Comparison of ENCODE assay signal across 19 cellular contexts in the genomic region with DNA sequence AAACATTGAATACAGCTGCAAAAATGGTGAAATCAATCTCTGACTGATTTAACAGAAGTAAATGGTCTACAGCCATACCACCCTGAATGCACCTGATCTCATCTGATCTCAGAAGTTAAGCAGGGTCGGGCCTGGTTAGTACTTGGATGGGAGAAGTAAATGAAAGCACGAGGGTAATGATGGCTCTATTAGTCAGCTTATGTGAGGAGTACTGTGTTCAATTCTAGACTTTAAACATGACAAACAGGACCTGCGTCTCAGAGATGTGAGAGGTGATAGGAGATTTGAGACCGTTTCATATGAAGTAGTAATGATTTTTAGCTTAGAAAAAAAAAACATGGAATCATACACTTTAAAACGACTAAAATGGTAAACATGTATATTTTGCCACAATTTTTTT.
"Had no signal": no experiment of that assay in that cellular context is flagged by ENCODE, and none has a peak within 500 bp of the region (broad histone marks: within the 10 kb centered on the region; RNA-seq: fewer than 3 reads in every experiment).

No MANE protein-coding gene starts in this region.

- H3K9me3 Mint-ChIP-seq: activated naive CD4-positive, alpha-beta T cell treated with anti-CD3 and anti-CD28 coated beads, Interleukin-2, amount 50 U/mL, for 24 hours; immature natural killer cell; nephron progenitor cell; type B pancreatic cell had no signal

- H3K27ac ChIP-seq: esophagus muscularis mucosa, gastroesophageal sphincter, heart left ventricle, left ventricle myocardium inferior, testis had no signal

- H3K27me3 ChIP-seq: esophagus muscularis mucosa, gastroesophageal sphincter, heart left ventricle, testis had no signal

- H3K4me1 ChIP-seq: esophagus muscularis mucosa, gastroesophageal sphincter, left ventricle myocardium inferior, testis had no signal

- H3K4me3 ChIP-seq: esophagus muscularis mucosa, gastroesophageal sphincter, heart left ventricle, left ventricle myocardium inferior, testis had no signal

- H3K9me3 ChIP-seq: esophagus muscularis mucosa, gastroesophageal sphincter, heart left ventricle, left ventricle myocardium inferior, testis had no signal

- H3K4me3 Mint-ChIP-seq: activated naive CD4-positive, alpha-beta T cell treated with anti-CD3 and anti-CD28 coated beads, Interleukin-2, amount 50 U/mL, for 24 hours; immature natural killer cell; nephron progenitor cell; type B pancreatic cell had no signal

- ATAC-seq: gastroesophageal sphincter, heart left ventricle had no signal

- H3K4me1 Mint-ChIP-seq: nephron progenitor cell had no signal

- DNase-seq: activated gamma-delta T cell, cerebellar nuclear complex, cortex of kidney, heart left ventricle, immature natural killer cell, kidney glomerular epithelial cell, left ventricle myocardium inferior, mammary epithelial cell, nephron progenitor cell, occipital lobe, posterior cingulate gyrus, retina, T-helper 1 cell, T1000, testis had no signal

- H3K27me3 Mint-ChIP-seq: activated naive CD4-positive, alpha-beta T cell treated with anti-CD3 and anti-CD28 coated beads, Interleukin-2, amount 50 U/mL, for 24 hours; type B pancreatic cell had no signal
